ENCODE assay signal across 8 cellular contexts in the genomic region with DNA sequence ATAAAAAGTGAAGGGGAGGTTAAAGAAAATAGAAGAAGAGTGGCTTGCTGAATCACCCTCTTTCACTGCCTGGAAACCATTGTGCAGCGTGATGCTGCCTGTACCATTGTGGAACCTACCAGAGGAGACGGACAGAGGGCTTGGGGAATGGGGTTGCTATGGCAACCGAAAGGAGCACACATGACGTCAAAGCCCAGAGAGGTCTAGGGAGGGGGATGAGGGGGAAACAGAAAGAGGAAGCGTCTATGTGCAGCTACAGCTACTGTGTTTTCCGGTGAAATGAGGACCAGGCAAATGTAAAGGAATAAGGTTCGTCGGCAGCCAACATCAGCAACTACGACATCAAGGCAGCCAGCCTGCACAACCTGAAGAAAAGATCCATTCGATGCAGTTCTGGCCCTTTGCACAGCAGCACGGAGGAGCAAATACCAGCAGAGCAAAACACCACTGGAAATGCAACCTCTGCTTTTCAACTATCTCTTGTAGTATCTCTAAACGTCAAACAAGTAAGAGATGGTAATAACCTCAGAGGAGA. TPM values are rescaled to one million over a fixed set of nuclear protein-coding genes. Genes with fewer than 3 reads are reported as not detected.
A peak's percentile ranks its signal among the peaks of the same experiment; 100 is the strongest.
DNase-seq lines count a peak whose midpoint lies in the region; ATAC-seq, FAIRE-seq and TF ChIP-seq lines count a peak whose summit lies in the region.

Gene MAPK10, minus strand, starts transcription at position 110 of the 535 bp plus-strand sequence.

- FAIRE-seq in bronchial epithelial cell (lab: Jason Lieb, UNC) = peak; percentile 43

- TF ChIP-seq POLR2A in gastrocnemius medialis (IDR thresholded peaks at IDR 0.05) = no peak

- no peak within 1 kb of the TSS for H3K27ac ChIP-seq in gastrocnemius medialis

- H4K20me1 ChIP-seq in Loucy (ENCODE audit: insufficient read depth, low read length, poor library complexity, severe bottlenecking) = no peaks in the 10 kb centered on the region

- H3K9ac ChIP-seq in Loucy (ENCODE audit: low read depth, low read length, poor library complexity, severe bottlenecking) = no peak within 1 kb of the TSS

- no peaks in the 10 kb centered on the region for H3K79me2 ChIP-seq in Loucy (ENCODE audit: insufficient read depth, low read length)

- H3F3A ChIP-seq in Loucy (ENCODE audit: low read depth) = no peaks in the 10 kb centered on the region

- no peaks in the 10 kb centered on the region for H3K9me2 ChIP-seq in Loucy (replicated peaks; ENCODE audit: low read depth, low read length)

- peak; percentile 99 for ATAC-seq in GM21737 (IDR thresholded peaks at IDR 0.05; ENCODE audit: unreplicated experiment)
- ATAC-seq in gastrocnemius medialis = peak; percentile 45 to 64

- H3K27me3 ChIP-seq in Loucy (ENCODE audit: insufficient read depth, low read length, poor library complexity, severe bottlenecking) = no peaks in the 10 kb centered on the region
- no peaks in the 10 kb centered on the region for H3K27me3 ChIP-seq in bronchial epithelial cell (ENCODE audit: control insufficient read depth, insufficient read depth, low read length)
- H3K27me3 ChIP-seq in gastrocnemius medialis = no peaks in the 10 kb centered on the region

- in situ Hi-C loops in gastrocnemius medialis (cut with MboI; ENCODE audit: low sequenced_read_pairs in 4 of 4) = no loop called here

- H3K36me3 ChIP-seq in Loucy (ENCODE audit: insufficient read depth, low read length) (no peaks in the 10 kb centered on the region), bronchial epithelial cell (ENCODE audit: control insufficient read depth, insufficient read depth, low read length) (no peaks in the 10 kb centered on the region), gastrocnemius medialis (no peaks in the 10 kb centered on the region)

- H2AFZ ChIP-seq in Loucy (ENCODE audit: low read length) = peak within 1 kb of the TSS; percentile 90

- H3K4me3 ChIP-seq in Loucy (ENCODE audit: low read length, poor library complexity, severe bottlenecking) (peak within 1 kb of the TSS; percentile 59), bronchial epithelial cell (ENCODE audit: low read depth, low read length) (no peak within 1 kb of the TSS), gastrocnemius medialis (peak within 1 kb of the TSS; percentile 6 to 20 (median 18))

- H3K9me3 ChIP-seq in Loucy (ENCODE audit: insufficient read depth, low read depth, low read length) (no peaks in the 10 kb centered on the region), gastrocnemius medialis (no peaks in the 10 kb centered on the region)

- DNase-seq in ELR (ENCODE audit: low read depth) (peak; percentile 75), T follicular helper cell (ENCODE audit: low read depth) (peak; percentile 27), bronchial epithelial cell (ENCODE audit: low read depth) (peak; percentile 32), iPS-NIHi7 (ENCODE audit: extremely low spot score) (peak; percentile 79), gastrocnemius medialis (peak; percentile 5 to 30), NCI-H187 (lab: John Stamatoyannopoulos, UW) (no peak)

- TF ChIP-seq CTCF in Loucy (conservative IDR thresholded peaks at IDR 0.05; ENCODE audit: low read length) (no peak), bronchial epithelial cell (IDR thresholded peaks at IDR 0.05; ENCODE audit: insufficient read depth, low read length, severe bottlenecking) (no peak), gastrocnemius medialis (IDR thresholded peaks at IDR 0.05 in 4 of 5, conservative IDR thresholded peaks at IDR 0.05 in 1 of 5) (no peak)

- intact Hi-C loops in gastrocnemius medialis (cut with DNase I; ENCODE audit: low total_unique reads) = no loop called here

- peak within 1 kb of the TSS; percentile 62 for H3K4me2 ChIP-seq in Loucy (ENCODE audit: low read depth, low read length, poor library complexity, severe bottlenecking)

- H3K4me1 ChIP-seq in Loucy (ENCODE audit: insufficient read depth, low read length, poor library complexity, severe bottlenecking) = peaks cover 11% of the 10 kb centered on the region
- peaks cover 0 to 9% of the 10 kb centered on the region in 2 donors for H3K4me1 ChIP-seq in gastrocnemius medialis

RNA-seq across cellular contexts. Expression of gene MAPK10, which starts in this region (rescaled TPM):
- total RNA-seq in bronchial epithelial cell = 3.4 and 5.4 TPM in 2 replicates
- total RNA-seq in gastrocnemius medialis = 1 to 10 TPM in 1 of 4 donors, under 1 TPM in 2, not detected in 1; 0.15 to 1.5 (median 0.35) TPM

Comparison
In these comparisons a context has a peak if more than half of its experiments do, and no peak if none do; other contexts are left out.
1. DNase-seq: peak in ELR (single experiment), T follicular helper cell (single experiment), bronchial epithelial cell (single experiment), iPS-NIHi7 (single experiment) and gastrocnemius medialis (2 of 2); none in NCI-H187 (0 of 2).